Comparison of ENCODE assay signal across 19 cellular contexts in genomic region chr3:137010137-137010536, GRCh38. TPM values are rescaled to one million over a fixed set of nuclear protein-coding genes. Genes with fewer than 3 reads are reported as not detected.
A peak's percentile ranks its signal among the peaks of the same experiment; 100 is the strongest.
DNase-seq lines count a peak whose midpoint lies in the region; ATAC-seq and TF ChIP-seq lines count a peak whose summit lies in the region.
"Had no signal": no experiment of that assay in that cellular context is flagged by ENCODE, and none has a peak within 500 bp of the region (broad histone marks: within the 10 kb centered on the region; RNA-seq: fewer than 3 reads in every experiment).

No MANE protein-coding gene starts in this region.

- peaks cover 11% of the 10 kb centered on the region for H3K4me1 Mint-ChIP-seq in neural progenitor cell

- intact Hi-C loops in esophagus muscularis mucosa (cut with DNase I) = loop anchor here (5.0 kb wide), 3 partner anchors 148 to 933 kb away; partner anchors contain the start of gene NCK1

- CTCF ChIA-PET in RWPE1 (lab: Yijun Ruan, JAX) = no interaction called here

- no peak overlapping the region for H3K4me2 ChIP-seq in neural progenitor cell
- H3K4me2 ChIP-seq: A549; BLaER1 treated with 17β-estradiol and CSF1 and Interleukin-3, amounts not matched to agents 10 nM and 100 nM had no signal

- peaks cover 8 to 12% (median 9%) of the 10 kb centered on the region in 4 donors for H3K4me1 ChIP-seq in esophagus muscularis mucosa
- H3K4me1 ChIP-seq in neural progenitor cell = no peaks in the 10 kb centered on the region
- peaks cover 24% of the 10 kb centered on the region for H3K4me1 ChIP-seq in thymus (ENCODE audit: control insufficient read depth, insufficient read depth, low read length)
- peaks cover 0 to 14% (median 0%) of the 10 kb centered on the region in 3 donors for H3K4me1 ChIP-seq in gastroesophageal sphincter
- H3K4me1 ChIP-seq: A549 had no signal

- TF ChIP-seq CTCF in RWPE1 (conservative IDR thresholded peaks at IDR 0.05; ENCODE audit: low read depth) (no peak), esophagus muscularis mucosa (IDR thresholded peaks at IDR 0.05) (no peak), neural progenitor cell (IDR thresholded peaks at IDR 0.05) (no peak), gastroesophageal sphincter (IDR thresholded peaks at IDR 0.05) (no peak)

- H3K27me3 Mint-ChIP-seq in neural progenitor cell (ENCODE audit: insufficient read depth, low read depth) = peaks cover 8% of the 10 kb centered on the region
- H3K27me3 Mint-ChIP-seq: B cell; CD4-positive, alpha-beta T cell had no signal

- no peaks in the 10 kb centered on the region for H3K27me3 ChIP-seq in esophagus muscularis mucosa
- no peaks in the 10 kb centered on the region for H3K27me3 ChIP-seq in neural progenitor cell
- H3K27me3 ChIP-seq in thymus (ENCODE audit: control insufficient read depth, insufficient read depth) = no peaks in the 10 kb centered on the region
- no peaks in the 10 kb centered on the region for H3K27me3 ChIP-seq in gastroesophageal sphincter
- H3K27me3 ChIP-seq: BLaER1 treated with 17β-estradiol and CSF1 and Interleukin-3, amounts not matched to agents 10 nM and 100 nM had no signal

- peak overlapping the region; percentile 51 for H3K27ac Mint-ChIP-seq in neural progenitor cell
- H3K27ac Mint-ChIP-seq: B cell; CD4-positive, alpha-beta T cell; CD8-positive, alpha-beta T cell had no signal

- TF ChIP-seq POLR2A in esophagus muscularis mucosa (IDR thresholded peaks at IDR 0.05; ENCODE audit: low read depth) = no peak
- TF ChIP-seq POLR2A in gastroesophageal sphincter (IDR thresholded peaks at IDR 0.05) = no peak

- H3K36me3 Mint-ChIP-seq in neural progenitor cell = peaks cover 2% of the 10 kb centered on the region
- H3K36me3 Mint-ChIP-seq: CD8-positive, alpha-beta T cell had no signal

- no peak overlapping the region for H2AFZ ChIP-seq in neural progenitor cell (replicated peaks)

- H3K9me3 Mint-ChIP-seq in neural progenitor cell = no peaks in the 10 kb centered on the region
- H3K9me3 Mint-ChIP-seq: CD4-positive, alpha-beta T cell; CD8-positive, alpha-beta T cell had no signal

- H3K27ac ChIP-seq in RWPE1 (peak overlapping the region; percentile 85), esophagus muscularis mucosa (replicated peaks in 1 of 4) (no peak overlapping the region), neural progenitor cell (no peak overlapping the region), thymus (ENCODE audit: low read depth) (peak overlapping the region; percentile 53), gastroesophageal sphincter (no peak overlapping the region)
- H3K27ac ChIP-seq: 22Rv1; A549; BLaER1 treated with 17β-estradiol and CSF1 and Interleukin-3, amounts not matched to agents 10 nM and 100 nM; C4-2B had no signal

- POLR2A ChIA-PET in RWPE1 (lab: Yijun Ruan, JAX; ENCODE audit: low non-redundant PET) = no interaction called here

- no peaks in the 10 kb centered on the region for H3K36me3 ChIP-seq in esophagus muscularis mucosa
- H3K36me3 ChIP-seq in neural progenitor cell = no peaks in the 10 kb centered on the region
- H3K36me3 ChIP-seq in thymus (ENCODE audit: control insufficient read depth, insufficient read depth) = no peaks in the 10 kb centered on the region
- H3K36me3 ChIP-seq in gastroesophageal sphincter = no peaks in the 10 kb centered on the region
- H3K36me3 ChIP-seq: BLaER1 treated with 17β-estradiol and CSF1 and Interleukin-3, amounts not matched to agents 10 nM and 100 nM had no signal

- H3K4me3 ChIP-seq in esophagus muscularis mucosa = no peak overlapping the region
- H3K4me3 ChIP-seq in neural progenitor cell = no peak overlapping the region
- H3K4me3 ChIP-seq in thymus (ENCODE audit: low read length) = no peak overlapping the region
- H3K4me3 ChIP-seq in gastroesophageal sphincter = no peak overlapping the region
- H3K4me3 ChIP-seq: A549; BLaER1 treated with 17β-estradiol and CSF1 and Interleukin-3, amounts not matched to agents 10 nM and 100 nM had no signal

- no peak overlapping the region for H3K9ac ChIP-seq in neural progenitor cell
- H3K9ac ChIP-seq: BLaER1 treated with 17β-estradiol and CSF1 and Interleukin-3, amounts not matched to agents 10 nM and 100 nM had no signal

- 94% methylated on average over 6 of the region's 6 CpGs for WGBS in esophagus muscularis mucosa
- over 99% methylated on average over 6 of the region's 6 CpGs for WGBS in thymus
- 86 to 98% methylated on average over 4 to 6 of the region's 6 CpGs for WGBS in gastroesophageal sphincter (ENCODE audit: low coverage in 1 of 2), 2 donors

- H3K4me3 Mint-ChIP-seq in neural progenitor cell = no peak overlapping the region
- H3K4me3 Mint-ChIP-seq: B cell; CD4-positive, alpha-beta T cell; CD8-positive, alpha-beta T cell had no signal

- DNase-seq in RWPE1 (ENCODE audit: low spot score) (no peak), esophagus muscularis mucosa (ENCODE audit: extremely low spot score) (peak; percentile 66), neural progenitor cell (ENCODE audit: low spot score) (no peak), glomerular visceral epithelial cell (ENCODE audit: extremely low spot score) (no peak), NCI-H1092 treated with DMSO at 0.1 percent for 48 hours (lab: John Stamatoyannopoulos, UW) (no peak)
- DNase-seq: AML-193; Caco-2; Calu3; CD4-positive, alpha-beta T cell; CD8-positive, alpha-beta T cell; DMS79 treated with DMSO at 0.1 percent for 48 hours; GF-D8 had no signal

- H4K20me1 ChIP-seq in neural progenitor cell (ENCODE audit: low read depth) = no peaks in the 10 kb centered on the region
- H4K20me1 ChIP-seq: BLaER1 treated with 17β-estradiol and CSF1 and Interleukin-3, amounts not matched to agents 10 nM and 100 nM had no signal

- H3F3A ChIP-seq in neural progenitor cell (ENCODE audit: low read depth) = no peaks in the 10 kb centered on the region

- TF ChIP-seq EP300 in esophagus muscularis mucosa (IDR thresholded peaks at IDR 0.05) (no peak), gastroesophageal sphincter (IDR thresholded peaks at IDR 0.05) (no peak)

- no peaks in the 10 kb centered on the region for H3K79me2 ChIP-seq in neural progenitor cell (ENCODE audit: low read depth)

- no peaks in the 10 kb centered on the region for H3K9me3 ChIP-seq in esophagus muscularis mucosa
- no peaks in the 10 kb centered on the region for H3K9me3 ChIP-seq in neural progenitor cell (ENCODE audit: low read depth)
- no peaks in the 10 kb centered on the region for H3K9me3 ChIP-seq in thymus (ENCODE audit: control insufficient read depth)
- no peaks in the 10 kb centered on the region for H3K9me3 ChIP-seq in gastroesophageal sphincter
- H3K9me3 ChIP-seq: A549; BLaER1 treated with 17β-estradiol and CSF1 and Interleukin-3, amounts not matched to agents 10 nM and 100 nM; Caco-2 had no signal

- ATAC-seq in gastroesophageal sphincter = no peak
- ATAC-seq: A549; CD8-positive, alpha-beta T cell had no signal

RNA-seq across cellular contexts. Expression of gene IL20RB, which starts 52.4 kb away (rescaled TPM):
- total RNA-seq in esophagus muscularis mucosa (1 to 10 TPM in 2 of 4 donors, under 1 TPM in 2; 0.75 to 1.4 (median 1.1) TPM), neural progenitor cell (ENCODE audit: low replicate concordance) (2.0 and 2.5 TPM in 2 replicates), gastroesophageal sphincter (1 to 10 TPM in 2 of 4 donors, under 1 TPM in 2; 0.62 to 7.3 (median 1.0) TPM)
- 5.4 TPM for polyA plus RNA-seq in thymus

Comparison
In these comparisons a context has a peak if more than half of its experiments do, and no peak if none do; other contexts are left out.
1. H3K27ac ChIP-seq: peak in RWPE1 (single experiment) and thymus (single experiment); none in esophagus muscularis mucosa (0 of 4), neural progenitor cell (single experiment) and gastroesophageal sphincter (0 of 4).